ENCODE assay signal across 20 cellular contexts in genomic region chr4:123025398-123025797, GRCh38.
DNase-seq lines count a peak whose midpoint lies in the region; ATAC-seq, FAIRE-seq and TF ChIP-seq lines count a peak whose summit lies in the region.
"Had no signal": no experiment of that assay in that cellular context is flagged by ENCODE, and none has a peak within 500 bp of the region (broad histone marks: within the 10 kb centered on the region; RNA-seq: fewer than 3 reads in every experiment).

No MANE protein-coding gene starts in this region.

- TF ChIP-seq CTCF in astrocyte (IDR thresholded peaks at IDR 0.05; ENCODE audit: insufficient read depth, low read depth, low read length) (no peak), keratinocyte (optimal IDR thresholded peaks at IDR 0.05 in 1 of 3, IDR thresholded peaks at IDR 0.05 in 1 of 3, conservative IDR thresholded peaks at IDR 0.05 in 1 of 3; ENCODE audit: extremely low read depth in 1 of 3, insufficient read depth in 2 of 3, low read length in 3 of 3) (no peak), progenitor cell of endocrine pancreas (IDR thresholded peaks at IDR 0.05; ENCODE audit: unreplicated experiment) (no peak), mucosa of descending colon (IDR thresholded peaks at IDR 0.05) (no peak)

- DNase-seq in GM19239 (ENCODE audit: insufficient read length, low spot score) (no peak), astrocyte (ENCODE audit: low read depth) (no peak), keratinocyte (ENCODE audit: low read depth, low spot score) (no peak), progenitor cell of endocrine pancreas (ENCODE audit: low spot score, unreplicated experiment) (no peak), mucosa of descending colon (no peak), left ventricle myocardium superior (no peak)
- no peak for DNase-seq in activated naive CD8-positive, alpha-beta T cell treated with anti-CD3 and anti-CD28 coated beads, Interleukin-2, amount 50 U/mL, for 24 hours
- DNase-seq: 8988T; CD8-positive, alpha-beta memory T cell; COR-L47; DMS 273 treated with DMSO at 0.1 percent for 48 hours; GM23248; H7; KG1 had no signal

- H3K9ac ChIP-seq in astrocyte (ENCODE audit: low read length) (no peak overlapping the region), keratinocyte (ENCODE audit: control insufficient read depth, extremely low read depth, insufficient read depth, low read length) (no peak overlapping the region)
- H3K9ac ChIP-seq: BLaER1 treated with 17β-estradiol and CSF1 and Interleukin-3, amounts not matched to agents 10 nM and 100 nM; GM23248 had no signal

- dilution Hi-C loops in keratinocyte (cut with MboI; ENCODE audit: extremely low pct_ligation_motif_present, low sequenced_read_pairs): no loop called here

- no peaks in the 10 kb centered on the region for H3K9me1 ChIP-seq in keratinocyte (ENCODE audit: control insufficient read depth, extremely low read depth, insufficient read depth, low read length)

- H3K9me3 Mint-ChIP-seq in astrocyte (ENCODE audit: unreplicated experiment): peaks cover 3% of the 10 kb centered on the region
- peaks cover 6% of the 10 kb centered on the region for H3K9me3 Mint-ChIP-seq in activated naive CD8-positive, alpha-beta T cell treated with anti-CD3 and anti-CD28 coated beads, Interleukin-2, amount 50 U/mL, for 24 hours
- no peaks in the 10 kb centered on the region for H3K9me3 Mint-ChIP-seq in progenitor cell of endocrine pancreas (ENCODE audit: low read depth)
- H3K9me3 Mint-ChIP-seq: HFFc6 had no signal

- H3K4me2 ChIP-seq in astrocyte (ENCODE audit: low read length) (no peak overlapping the region), keratinocyte (ENCODE audit: control insufficient read depth, extremely low read depth, insufficient read depth, low read depth, low read length) (no peak overlapping the region)

- H3K4me3 ChIP-seq in astrocyte (ENCODE audit: insufficient read depth, low read depth, low read length) (no peak overlapping the region), keratinocyte (ENCODE audit: control insufficient read depth in 2 of 3, extremely low read depth in 1 of 3, insufficient read depth in 2 of 3, low read depth in 1 of 3, low read length in 3 of 3) (no peak overlapping the region), mucosa of descending colon (no peak overlapping the region)
- H3K4me3 ChIP-seq: BLaER1 treated with 17β-estradiol and CSF1 and Interleukin-3, amounts not matched to agents 10 nM and 100 nM; GM23248 had no signal

- ATAC-seq in activated naive CD8-positive, alpha-beta T cell treated with anti-CD3 and anti-CD28 coated beads, Interleukin-2, amount 50 U/mL, for 24 hours: no peak
- no peak for ATAC-seq in mucosa of descending colon
- ATAC-seq in left ventricle myocardium superior: no peak
- ATAC-seq: HCT116 had no signal

- H3K36me3 Mint-ChIP-seq in astrocyte (ENCODE audit: low read depth, unreplicated experiment) (peaks cover 2% of the 10 kb centered on the region), progenitor cell of endocrine pancreas (ENCODE audit: insufficient read depth) (peaks cover 14% of the 10 kb centered on the region)
- peaks cover 30% of the 10 kb centered on the region for H3K36me3 Mint-ChIP-seq in activated naive CD8-positive, alpha-beta T cell treated with anti-CD3 and anti-CD28 coated beads, Interleukin-2, amount 50 U/mL, for 24 hours (ENCODE audit: low read depth)

- H3K79me2 ChIP-seq in astrocyte (ENCODE audit: insufficient read depth, low read length) (no peaks in the 10 kb centered on the region), keratinocyte (ENCODE audit: control insufficient read depth, insufficient read depth, low read length) (no peaks in the 10 kb centered on the region)

- H3K27me3 Mint-ChIP-seq in astrocyte (ENCODE audit: low read depth, unreplicated experiment): no peaks in the 10 kb centered on the region
- H3K27me3 Mint-ChIP-seq in activated naive CD8-positive, alpha-beta T cell treated with anti-CD3 and anti-CD28 coated beads, Interleukin-2, amount 50 U/mL, for 24 hours: no peaks in the 10 kb centered on the region
- no peaks in the 10 kb centered on the region for H3K27me3 Mint-ChIP-seq in progenitor cell of endocrine pancreas
- H3K27me3 Mint-ChIP-seq: B cell; CD8-positive, alpha-beta memory T cell had no signal

- H3K4me1 ChIP-seq in astrocyte (ENCODE audit: insufficient read depth, low read length) (no peaks in the 10 kb centered on the region), keratinocyte (ENCODE audit: control insufficient read depth, extremely low read depth, insufficient read depth, low read length) (peaks cover 10% of the 10 kb centered on the region), mucosa of descending colon (ENCODE audit: low read depth) (no peaks in the 10 kb centered on the region)

- no peaks in the 10 kb centered on the region for H4K20me1 ChIP-seq in astrocyte (ENCODE audit: insufficient read depth, low read length)
- H4K20me1 ChIP-seq in keratinocyte (ENCODE audit: control insufficient read depth, extremely low read depth, insufficient read depth, low read length): no peaks in the 10 kb centered on the region
- H4K20me1 ChIP-seq: BLaER1 treated with 17β-estradiol and CSF1 and Interleukin-3, amounts not matched to agents 10 nM and 100 nM had no signal

- peak; percentile 52 for FAIRE-seq in A204.1 (lab: Jason Lieb, UNC)
- peak; percentile 72 for FAIRE-seq in GM19239 (lab: Jason Lieb, UNC)
- peak; percentile 83 for FAIRE-seq in astrocyte (lab: Jason Lieb, UNC)
- peak; percentile 34 for FAIRE-seq in keratinocyte (lab: Jason Lieb, UNC)
- FAIRE-seq: GM12891 had no signal

- H3K4me1 Mint-ChIP-seq in astrocyte (ENCODE audit: low read depth, unreplicated experiment) (peaks cover 20% of the 10 kb centered on the region), progenitor cell of endocrine pancreas (ENCODE audit: low read depth) (peaks cover 8% of the 10 kb centered on the region)
- peaks cover 4% of the 10 kb centered on the region for H3K4me1 Mint-ChIP-seq in activated naive CD8-positive, alpha-beta T cell treated with anti-CD3 and anti-CD28 coated beads, Interleukin-2, amount 50 U/mL, for 24 hours

- no peak overlapping the region for H3K27ac ChIP-seq in astrocyte (ENCODE audit: low read depth, low read length)
- H3K27ac ChIP-seq in keratinocyte (ENCODE audit: control insufficient read depth, insufficient read depth, low read length): no peak overlapping the region
- H3K27ac ChIP-seq: BLaER1 treated with 17β-estradiol and CSF1 and Interleukin-3, amounts not matched to agents 10 nM and 100 nM; GM23248 had no signal

- H3K27me3 ChIP-seq in astrocyte (ENCODE audit: insufficient read depth, low read length): no peaks in the 10 kb centered on the region
- H3K27me3 ChIP-seq in keratinocyte (ENCODE audit: control insufficient read depth, extremely low read depth, insufficient read depth, low read length): no peaks in the 10 kb centered on the region
- H3K27me3 ChIP-seq: BLaER1 treated with 17β-estradiol and CSF1 and Interleukin-3, amounts not matched to agents 10 nM and 100 nM had no signal

- H3K9me3 ChIP-seq in astrocyte (ENCODE audit: insufficient read depth, low read depth, low read length) (no peaks in the 10 kb centered on the region), keratinocyte (ENCODE audit: control insufficient read depth, low read depth, low read length) (no peaks in the 10 kb centered on the region), mucosa of descending colon (no peaks in the 10 kb centered on the region)
- H3K9me3 ChIP-seq: BLaER1 treated with 17β-estradiol and CSF1 and Interleukin-3, amounts not matched to agents 10 nM and 100 nM had no signal

- H3K27ac Mint-ChIP-seq in astrocyte (ENCODE audit: unreplicated experiment) (no peak overlapping the region), progenitor cell of endocrine pancreas (no peak overlapping the region)
- H3K27ac Mint-ChIP-seq in activated naive CD8-positive, alpha-beta T cell treated with anti-CD3 and anti-CD28 coated beads, Interleukin-2, amount 50 U/mL, for 24 hours: no peak overlapping the region
- H3K27ac Mint-ChIP-seq: B cell; CD8-positive, alpha-beta memory T cell had no signal

- no peaks in the 10 kb centered on the region for H3K36me3 ChIP-seq in astrocyte (ENCODE audit: insufficient read depth, low read length)
- no peaks in the 10 kb centered on the region for H3K36me3 ChIP-seq in keratinocyte (ENCODE audit: control insufficient read depth in 2 of 2, extremely low read depth in 1 of 2, insufficient read depth in 2 of 2, low read length in 2 of 2)
- no peaks in the 10 kb centered on the region for H3K36me3 ChIP-seq in mucosa of descending colon (ENCODE audit: low read depth)

- no peak overlapping the region for H3K4me3 Mint-ChIP-seq in astrocyte (ENCODE audit: unreplicated experiment)
- H3K4me3 Mint-ChIP-seq in activated naive CD8-positive, alpha-beta T cell treated with anti-CD3 and anti-CD28 coated beads, Interleukin-2, amount 50 U/mL, for 24 hours: no peak overlapping the region
- H3K4me3 Mint-ChIP-seq in progenitor cell of endocrine pancreas (ENCODE audit: low read depth): no peak overlapping the region
- H3K4me3 Mint-ChIP-seq: B cell; CD8-positive, alpha-beta memory T cell; HFFc6 had no signal

- intact Hi-C loops in mucosa of descending colon (cut with DNase I, micrococcal nuclease): no loop called here
- intact Hi-C loops in left ventricle myocardium superior (cut with micrococcal nuclease): no loop called here

- no peak overlapping the region for H2AFZ ChIP-seq in astrocyte (ENCODE audit: low read depth, low read length)
- H2AFZ ChIP-seq in keratinocyte (ENCODE audit: control insufficient read depth, low read length): no peak overlapping the region
- H2AFZ ChIP-seq: GM23248 had no signal
